Comparison of ENCODE assay signal across 12 cellular contexts in genomic region chr3:170632780-170633179, GRCh38. TPM values are rescaled to one million over a fixed set of nuclear protein-coding genes. Genes with fewer than 3 reads are reported as not detected.
DNase-seq lines count a peak whose midpoint lies in the region; ATAC-seq and TF ChIP-seq lines count a peak whose summit lies in the region.
"Had no signal": no experiment of that assay in that cellular context is flagged by ENCODE, and none has a peak within 500 bp of the region (broad histone marks: within the 10 kb centered on the region; RNA-seq: fewer than 3 reads in every experiment).

No MANE protein-coding gene starts in this region.

- H3K9me3 ChIP-seq in breast epithelium (no peaks in the 10 kb centered on the region), uterus (no peaks in the 10 kb centered on the region)

- intact Hi-C loops in breast epithelium (cut with DNase I; ENCODE audit: low total_unique reads) (no loop called here), uterus (cut with DNase I; ENCODE audit: low total_unique reads) (no loop called here)

- no peak for TF ChIP-seq POLR2A in breast epithelium (IDR thresholded peaks at IDR 0.05)
- no peak for TF ChIP-seq POLR2A in uterus (IDR thresholded peaks at IDR 0.05)

- H3K36me3 ChIP-seq in breast epithelium, result no peaks in the 10 kb centered on the region
- H3K36me3 ChIP-seq in uterus, result no peaks in the 10 kb centered on the region

- peak; percentile 69 for ATAC-seq in GM19025 (IDR thresholded peaks at IDR 0.05; ENCODE audit: low read depth, unreplicated experiment)
- ATAC-seq in HG02938 (IDR thresholded peaks at IDR 0.05; ENCODE audit: unreplicated experiment), result peak; percentile 75

- no peak overlapping the region for H3K4me3 ChIP-seq in breast epithelium
- no peak overlapping the region for H3K4me3 ChIP-seq in uterus

- DNase-seq in AG20443 (ENCODE audit: low spot score) (peak; percentile 26), NCI-H774 (lab: John Stamatoyannopoulos, UW) (peak; percentile 63), SKM-1 treated with dmso at 0.1 percent for 144 hours (lab: John Stamatoyannopoulos, UW; ENCODE audit: unreplicated experiment) (no peak), breast epithelium (ENCODE audit: low spot score in 2 of 2) (no peak), uterus (no peak)
- no peak for DNase-seq in activated naive CD4-positive, alpha-beta T cell (lab: John Stamatoyannopoulos, UW)
- DNase-seq: activated CD4-positive, alpha-beta T cell treated with anti-CD3 and anti-CD28 coated beads, Interleukin-2, amount 10 ng/mL, durations not matched to agents 7 days and 5 days; CD4-positive, CD25-positive, alpha-beta regulatory T cell; KG1 had no signal

- no peak for TF ChIP-seq CTCF in breast epithelium (IDR thresholded peaks at IDR 0.05)
- no peak for TF ChIP-seq CTCF in uterus (IDR thresholded peaks at IDR 0.05)

- H3K4me1 ChIP-seq in breast epithelium (no peaks in the 10 kb centered on the region), uterus (no peaks in the 10 kb centered on the region)

- H3K27ac ChIP-seq in breast epithelium (no peak overlapping the region), uterus (no peak overlapping the region)
- H3K27ac ChIP-seq: epithelial cell of prostate had no signal

- H3K27me3 ChIP-seq in breast epithelium, result no peaks in the 10 kb centered on the region
- H3K27me3 ChIP-seq in uterus, result no peaks in the 10 kb centered on the region

RNA-seq across cellular contexts. Expression of gene SLC7A14, which starts 46.9 kb away (rescaled TPM):
- total RNA-seq in breast epithelium (under 1 TPM in 1 of 3 donors, not detected in 2; 0.15 TPM), uterus (under 1 TPM in 1 of 4 donors, not detected in 3; 0.55 TPM)
- total RNA-seq: activated CD4-positive, alpha-beta T cell treated with anti-CD3 and anti-CD28 coated beads, Interleukin-2, amount 10 ng/mL, durations not matched to agents 7 days and 5 days; CD4-positive, CD25-positive, alpha-beta regulatory T cell had no signal

Comparison
In these comparisons a context has a peak if more than half of its experiments do, and no peak if none do; other contexts are left out.
1. DNase-seq: peak in AG20443 (single experiment) and NCI-H774 (single experiment); none in activated naive CD4-positive, alpha-beta T cell (0 of 4), SKM-1 treated with dmso at 0.1 percent for 144 hours (single experiment), breast epithelium (0 of 2) and uterus (0 of 2).